ENCODE assay signal across 10 cellular contexts in genomic region chr10:100518761-100519241, GRCh38. TPM values are rescaled to one million over a fixed set of nuclear protein-coding genes. Genes with fewer than 3 reads are reported as not detected.
DNase-seq lines count a peak whose midpoint lies in the region; ATAC-seq and TF ChIP-seq lines count a peak whose summit lies in the region.
"Had no signal": no experiment of that assay in that cellular context is flagged by ENCODE, and none has a peak within 500 bp of the region (broad histone marks: within the 10 kb centered on the region; RNA-seq: fewer than 3 reads in every experiment).

No MANE protein-coding gene starts in this region.

- intact Hi-C loops in spleen (cut with DNase I; ENCODE audit: low total_unique reads): loop anchor here (5.0 kb wide), 1 partner anchor 82 kb away; no protein-coding TSS in a partner anchor

- TF ChIP-seq POLR2A in spleen (IDR thresholded peaks at IDR 0.05): no peak

- peaks cover 0 to 12% (median 4%) of the 10 kb centered on the region in 7 donors for H3K27me3 ChIP-seq in spleen (replicated peaks in 1 of 7)
- H3K27me3 ChIP-seq: BLaER1 had no signal

- whole genome bisulfite sequencing in spleen, 5 donors: 14 to 27% (median 24%) methylated on average over 7 of the region's 7 CpGs

- peak; percentile 24 for DNase-seq in NCI-H1092 treated with DMSO at 0.1 percent for 48 hours (lab: John Stamatoyannopoulos, UW)
- no peak for DNase-seq in NCI-H1092 (lab: John Stamatoyannopoulos, UW)
- DNase-seq in NCI-H1105 (lab: John Stamatoyannopoulos, UW): peak; percentile 33
- DNase-seq in caudate nucleus (lab: John Stamatoyannopoulos, UW): peak in 38 of 61 donors; percentile 2 to 65 (median 22)
- peak; percentile 89 for DNase-seq in inferior parietal cortex (ENCODE audit: extremely low spot score)
- no peak for DNase-seq in spleen

- peaks cover 0 to 19% (median 16%) of the 10 kb centered on the region in 6 donors for H3K4me1 ChIP-seq in spleen
- H3K4me1 ChIP-seq: BLaER1 had no signal

- ATAC-seq in GM21423 (IDR thresholded peaks at IDR 0.05; ENCODE audit: unreplicated experiment): no peak

- peaks cover 0 to 44% (median 15%) of the 10 kb centered on the region in 6 donors for H3K36me3 ChIP-seq in spleen

- H3K27ac ChIP-seq in VCaP (no peak overlapping the region), caudate nucleus (ENCODE audit: low read depth, low read length) (no peak overlapping the region), spleen (no peak overlapping the region)
- H3K27ac ChIP-seq: BLaER1 had no signal

- no peaks in the 10 kb centered on the region for H3K9me3 ChIP-seq in spleen
- H3K9me3 ChIP-seq: BLaER1 had no signal

- H3K4me3 ChIP-seq in spleen: peak overlapping the region in 5 of 8 donors; percentile 26 to 65 (median 39)
- H3K4me3 ChIP-seq: BLaER1 had no signal

- TF ChIP-seq CTCF in VCaP (conservative IDR thresholded peaks at IDR 0.05) (peak; percentile 85), spleen (IDR thresholded peaks at IDR 0.05 in 8 of 11, conservative IDR thresholded peaks at IDR 0.05 in 3 of 11) (peak; percentile 40 to 73 (median 64))

RNA-seq across cellular contexts. Expression of gene SEC31B, which starts 0.9 kb away (rescaled TPM):
- 10 to 100 TPM; 16.0 to 30.7 (median 21.6) TPM for total RNA-seq in spleen
- polyA plus RNA-seq in spleen: 10 to 100 TPM; 12.0 to 20.8 (median 19.1) TPM

RNA-seq across cellular contexts. Expression of gene NDUFB8, which starts 10.9 kb away (rescaled TPM):
- 100 to 1,000 TPM in 6 of 7 donors, 10 to 100 TPM in 1; 96.2 to 142 (median 128) TPM for total RNA-seq in spleen
- polyA plus RNA-seq in spleen: 100 to 1,000 TPM; 196 to 261 (median 256) TPM

RNA-seq across cellular contexts. Expression of gene HIF1AN, which starts 16.9 kb away (rescaled TPM):
- total RNA-seq in spleen: 10 to 100 TPM; 18.2 to 48.2 (median 37.7) TPM
- polyA plus RNA-seq in spleen: 1 to 10 TPM; 3.0 to 6.4 (median 3.6) TPM

RNA-seq across cellular contexts. Expression of gene WNT8B, which starts 56.0 kb away (rescaled TPM):
- total RNA-seq in spleen: not detected
- polyA plus RNA-seq in spleen: under 1 TPM in 1 of 3 donors, not detected in 2; 0.03 TPM
- total RNA-seq: mononuclear cell had no signal

Comparison
In these comparisons a context has a peak if more than half of its experiments do, and no peak if none do; other contexts are left out.
1. DNase-seq: peak in NCI-H1092 treated with DMSO at 0.1 percent for 48 hours (single experiment), NCI-H1105 (single experiment), caudate nucleus (38 of 61) and inferior parietal cortex (single experiment); none in NCI-H1092 (single experiment) and spleen (single experiment).